Comparison of ENCODE assay signal across 30 cellular contexts in the genomic region with DNA sequence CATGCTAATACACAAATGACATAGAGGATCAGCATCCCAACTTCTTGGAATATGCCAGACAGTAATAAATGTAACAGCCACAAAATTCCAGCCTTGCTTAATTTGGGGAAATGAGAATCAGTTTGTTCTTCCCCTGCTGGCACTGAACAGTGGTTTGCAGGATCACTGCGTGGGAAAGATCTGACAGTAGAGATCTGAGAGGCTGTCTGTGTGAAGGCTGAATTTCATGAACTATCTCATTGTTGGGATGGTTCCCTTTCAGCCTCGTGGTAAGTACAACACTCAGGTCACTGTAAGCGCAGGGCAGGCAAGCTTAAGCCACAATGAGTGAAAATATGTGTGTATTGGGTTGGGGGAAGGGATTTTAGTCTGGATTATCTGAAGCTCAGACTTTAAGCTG.
DNase-seq lines count a peak whose midpoint lies in the region; ATAC-seq and TF ChIP-seq lines count a peak whose summit lies in the region.
"Had no signal": no experiment of that assay in that cellular context is flagged by ENCODE, and none has a peak within 500 bp of the region (broad histone marks: within the 10 kb centered on the region; RNA-seq: fewer than 3 reads in every experiment).

No MANE protein-coding gene starts in this region.

- H3K27me3 ChIP-seq in BJ (ENCODE audit: control insufficient read depth, insufficient read depth, low read length) (no peaks in the 10 kb centered on the region), WERI-Rb-1 (ENCODE audit: insufficient read depth, low read depth, severe bottlenecking) (no peaks in the 10 kb centered on the region)
- H3K27me3 ChIP-seq: BLaER1 treated with 17β-estradiol and CSF1 and Interleukin-3, amounts not matched to agents 10 nM and 100 nM; tibial nerve had no signal

- CTCF ChIA-PET in BJ (lab: Yijun Ruan, JAX): interaction anchor here (0.6 kb wide), 1 partner anchor 13 kb away, joined by 3 read pairs; no protein-coding TSS in a partner anchor
- CTCF ChIA-PET in activated CD4-positive, alpha-beta memory T cell treated with anti-CD3 and anti-CD28 coated beads for 36 hours (lab: Charles Lee): no interaction called here

- H3K4me3 Mint-ChIP-seq in nephron progenitor cell: no peak overlapping the region
- no peak overlapping the region for H3K4me3 Mint-ChIP-seq in activated CD4-positive, alpha-beta memory T cell treated with anti-CD3 and anti-CD28 coated beads for 36 hours
- H3K4me3 Mint-ChIP-seq: activated CD8-positive, alpha-beta T cell treated with anti-CD3 and anti-CD28 coated beads for 36 hours; activated naive CD8-positive, alpha-beta T cell treated with anti-CD3 and anti-CD28 coated beads, Interleukin-2, amount 10 ng/mL, durations not matched to agents 7 days and 5 days; brain; HFFc6; mesothelial cell of epicardium; naive thymus-derived CD4-positive, alpha-beta T cell; T-helper 1 cell treated with Interleukin-12 subunit alpha and Interleukin-12 subunit beta and Interleukin-4 antibody, amounts not matched to agents 30 μg/mL and 1 μg/mL, for 36 hours had no signal

- H3K27me3 Mint-ChIP-seq in nephron progenitor cell (ENCODE audit: low read depth, poor library complexity): no peaks in the 10 kb centered on the region
- no peaks in the 10 kb centered on the region for H3K27me3 Mint-ChIP-seq in activated CD4-positive, alpha-beta memory T cell treated with anti-CD3 and anti-CD28 coated beads for 36 hours
- H3K27me3 Mint-ChIP-seq: activated CD8-positive, alpha-beta T cell treated with anti-CD3 and anti-CD28 coated beads for 36 hours; activated naive CD8-positive, alpha-beta T cell treated with anti-CD3 and anti-CD28 coated beads, Interleukin-2, amount 10 ng/mL, durations not matched to agents 7 days and 5 days had no signal

- no peak for ATAC-seq in GM19395 (IDR thresholded peaks at IDR 0.05; ENCODE audit: unreplicated experiment)
- ATAC-seq: activated CD8-positive, alpha-beta T cell treated with anti-CD3 and anti-CD28 coated beads for 36 hours; naive thymus-derived CD4-positive, alpha-beta T cell had no signal

- H3K36me3 ChIP-seq in BJ (ENCODE audit: control insufficient read depth, insufficient read depth, low read length) (no peaks in the 10 kb centered on the region), WERI-Rb-1 (no peaks in the 10 kb centered on the region)
- H3K36me3 ChIP-seq: BLaER1 treated with 17β-estradiol and CSF1 and Interleukin-3, amounts not matched to agents 10 nM and 100 nM; tibial nerve had no signal

- no peaks in the 10 kb centered on the region for H3K9me3 ChIP-seq in WERI-Rb-1 (ENCODE audit: severe bottlenecking)

- H3K4me3 ChIP-seq in BJ (ENCODE audit: low read depth, low read length) (no peak overlapping the region), WERI-Rb-1 (ENCODE audit: low read depth, low read length) (no peak overlapping the region)
- H3K4me3 ChIP-seq: BLaER1 treated with 17β-estradiol and CSF1 and Interleukin-3, amounts not matched to agents 10 nM and 100 nM; tibial nerve had no signal

- no peak for TF ChIP-seq CTCF in BJ (IDR thresholded peaks at IDR 0.05; ENCODE audit: insufficient read depth, low read depth, low read length)
- TF ChIP-seq CTCF in WERI-Rb-1 (IDR thresholded peaks at IDR 0.05; ENCODE audit: low read depth, low read length): no peak
- TF ChIP-seq CTCF in nephron progenitor cell (IDR thresholded peaks at IDR 0.05): no peak

- peak overlapping the region; percentile 64 for H3K27ac Mint-ChIP-seq in nephron progenitor cell
- H3K27ac Mint-ChIP-seq in activated CD4-positive, alpha-beta memory T cell treated with anti-CD3 and anti-CD28 coated beads for 36 hours: no peak overlapping the region
- H3K27ac Mint-ChIP-seq: activated CD8-positive, alpha-beta T cell treated with anti-CD3 and anti-CD28 coated beads for 36 hours; activated naive CD8-positive, alpha-beta T cell treated with anti-CD3 and anti-CD28 coated beads, Interleukin-2, amount 10 ng/mL, durations not matched to agents 7 days and 5 days; brain; HFFc6; mesothelial cell of epicardium; naive thymus-derived CD4-positive, alpha-beta T cell; T-helper 1 cell treated with Interleukin-12 subunit alpha and Interleukin-12 subunit beta and Interleukin-4 antibody, amounts not matched to agents 30 μg/mL and 1 μg/mL, for 36 hours had no signal

- DNase-seq in BJ (ENCODE audit: low read depth) (peak; percentile 24), WERI-Rb-1 (peak; percentile 48), fibroblast of peridontal ligament (ENCODE audit: extremely low read depth) (peak; percentile 18), nephron progenitor cell (no peak), NOMO-1 treated with dmso at 0.1 percent for 144 hours (lab: John Stamatoyannopoulos, UW; ENCODE audit: unreplicated experiment) (no peak), NCI-H524 treated with DMSO at 0.1 percent for 48 hours (lab: John Stamatoyannopoulos, UW) (no peak)
- no peak for DNase-seq in activated CD4-positive, alpha-beta memory T cell treated with anti-CD3 and anti-CD28 coated beads for 36 hours
- DNase-seq: activated CD4-positive, CD25-positive, alpha-beta regulatory T cell treated with anti-CD3 and anti-CD28 coated beads, Interleukin-2, amount 50 U/mL, for 72 hours; activated CD8-positive, alpha-beta T cell treated with anti-CD3 and anti-CD28 coated beads for 36 hours; activated naive CD8-positive, alpha-beta T cell treated with anti-CD3 and anti-CD28 coated beads, Interleukin-2, amount 10 ng/mL, durations not matched to agents 7 days and 5 days; activated T-cell treated with anti-CD3 and anti-CD28 coated beads for 4 hours; Calu3; DND-41; HFFc6; MM.1S; naive thymus-derived CD4-positive, alpha-beta T cell; NCI-H1417; NCI-H2081; NCI-H345; NCI-H748 treated with DMSO at 0.1 percent for 48 hours; SK-N-SH; stimulated activated CD4-positive, alpha-beta T cell treated with anti-CD3 and anti-CD28 coated beads, Interleukin-2, amount 100 ng/mL, for 24 hours had no signal

- H3K27ac ChIP-seq in WERI-Rb-1: no peak overlapping the region
- H3K27ac ChIP-seq: BLaER1 treated with 17β-estradiol and CSF1 and Interleukin-3, amounts not matched to agents 10 nM and 100 nM; epithelial cell of prostate; KMS-11; tibial nerve had no signal

- H3K9me3 Mint-ChIP-seq in nephron progenitor cell: peaks cover 43% of the 10 kb centered on the region
- H3K9me3 Mint-ChIP-seq in activated CD4-positive, alpha-beta memory T cell treated with anti-CD3 and anti-CD28 coated beads for 36 hours: peaks cover 24% of the 10 kb centered on the region

- H3K36me3 Mint-ChIP-seq in nephron progenitor cell (ENCODE audit: low read depth): peaks cover 25% of the 10 kb centered on the region
- no peaks in the 10 kb centered on the region for H3K36me3 Mint-ChIP-seq in activated CD4-positive, alpha-beta memory T cell treated with anti-CD3 and anti-CD28 coated beads for 36 hours
- H3K36me3 Mint-ChIP-seq: activated naive CD8-positive, alpha-beta T cell treated with anti-CD3 and anti-CD28 coated beads, Interleukin-2, amount 10 ng/mL, durations not matched to agents 7 days and 5 days; brain; naive thymus-derived CD4-positive, alpha-beta T cell had no signal

- peaks cover 22% of the 10 kb centered on the region for H3K4me1 Mint-ChIP-seq in nephron progenitor cell
- H3K4me1 Mint-ChIP-seq in activated CD4-positive, alpha-beta memory T cell treated with anti-CD3 and anti-CD28 coated beads for 36 hours (ENCODE audit: low read depth): no peaks in the 10 kb centered on the region
- H3K4me1 Mint-ChIP-seq: activated naive CD8-positive, alpha-beta T cell treated with anti-CD3 and anti-CD28 coated beads, Interleukin-2, amount 10 ng/mL, durations not matched to agents 7 days and 5 days; brain; mesothelial cell of epicardium; naive thymus-derived CD4-positive, alpha-beta T cell had no signal

- intact Hi-C loops in activated CD4-positive, alpha-beta memory T cell treated with anti-CD3 and anti-CD28 coated beads for 36 hours (cut with micrococcal nuclease): no loop called here

- POLR2A ChIA-PET in BJ (lab: Charles Lee): no interaction called here
- POLR2A ChIA-PET in activated CD4-positive, alpha-beta memory T cell treated with anti-CD3 and anti-CD28 coated beads for 36 hours (lab: Charles Lee): no interaction called here

Comparison
In these comparisons a context has a peak if more than half of its experiments do, and no peak if none do; other contexts are left out.
1. DNase-seq: peak in BJ (single experiment), WERI-Rb-1 (single experiment) and fibroblast of peridontal ligament (single experiment); none in nephron progenitor cell (single experiment), NOMO-1 treated with dmso at 0.1 percent for 144 hours (single experiment), activated CD4-positive, alpha-beta memory T cell treated with anti-CD3 and anti-CD28 coated beads for 36 hours (single experiment) and NCI-H524 treated with DMSO at 0.1 percent for 48 hours (single experiment).